8 cellular contexts compared by ENCODE assay signal in genomic region chr4:37682701-37683401, GRCh38. TPM values are rescaled to one million over a fixed set of nuclear protein-coding genes. Genes with fewer than 3 reads are reported as not detected.
A peak's percentile ranks its signal among the peaks of the same experiment; 100 is the strongest.
DNase-seq lines count a peak whose midpoint lies in the region; ATAC-seq, FAIRE-seq and TF ChIP-seq lines count a peak whose summit lies in the region.

No MANE protein-coding gene starts in this region.

- H4K20me1 ChIP-seq in MM.1S (ENCODE audit: insufficient read depth, low read length): no peaks in the 10 kb centered on the region

- POLR2A ChIA-PET in CD4-positive, alpha-beta memory T cell (lab: Charles Lee; ENCODE audit: partially characterized antibody): interaction anchor here (0.6 kb wide), 1 partner anchor 73 kb away, joined by 3 read pairs; no protein-coding TSS in a partner anchor

- peaks cover 46% of the 10 kb centered on the region for H3K4me1 ChIP-seq in CD4-positive, alpha-beta memory T cell (ENCODE audit: insufficient read depth, low read length)
- peaks cover 27% of the 10 kb centered on the region for H3K4me1 ChIP-seq in MM.1S (ENCODE audit: low read length)
- H3K4me1 ChIP-seq in kidney (ENCODE audit: control insufficient read depth in 1 of 2, insufficient read depth in 1 of 2, low read depth in 1 of 2, low read length in 2 of 2): peaks cover 3 to 12% of the 10 kb centered on the region in 2 donors
- H3K4me1 ChIP-seq in adrenal gland (replicated peaks in 1 of 2): peaks cover 0 to 27% of the 10 kb centered on the region in 2 donors

- ATAC-seq in GM21360 (IDR thresholded peaks at IDR 0.05; ENCODE audit: unreplicated experiment): peak; percentile 24

- H3K4me3 ChIP-seq in CD4-positive, alpha-beta memory T cell (ENCODE audit: low read length in 2 of 2): no peak overlapping the region
- peak overlapping the region; percentile 3 for H3K4me3 ChIP-seq in MM.1S (ENCODE audit: low read length)
- no peak overlapping the region for H3K4me3 ChIP-seq in epithelial cell of proximal tubule (ENCODE audit: low read depth, low read length)
- peak overlapping the region in 3 of 59 donors; percentile 1 to 21 (median 12) for H3K4me3 ChIP-seq in dorsolateral prefrontal cortex
- H3K4me3 ChIP-seq in kidney (ENCODE audit: low read length in 2 of 2): no peak overlapping the region
- H3K4me3 ChIP-seq in adrenal gland: no peak overlapping the region

- TF ChIP-seq CTCF in MM.1S (IDR thresholded peaks at IDR 0.05; ENCODE audit: low read length): peak; percentile 33
- peak; percentile 39 for TF ChIP-seq CTCF in epithelial cell of proximal tubule (conservative IDR thresholded peaks at IDR 0.05; ENCODE audit: low read depth, low read length)
- no peak for TF ChIP-seq CTCF in dorsolateral prefrontal cortex (IDR thresholded peaks at IDR 0.05 in 54 of 56, conservative IDR thresholded peaks at IDR 0.05 in 2 of 56; ENCODE audit: low read depth in 1 of 56, partially characterized antibody in 56 of 56)
- no peak for TF ChIP-seq CTCF in kidney (IDR thresholded peaks at IDR 0.05; ENCODE audit: borderline replicate concordance, extremely low read depth, insufficient read depth)
- TF ChIP-seq CTCF in adrenal gland (IDR thresholded peaks at IDR 0.05): no peak

- H3K9ac ChIP-seq in MM.1S (ENCODE audit: low read length): peak overlapping the region; percentile 25; the same call in 1 of the 2 replicates
- H3K9ac ChIP-seq in kidney (ENCODE audit: low read length in 2 of 2): no peak overlapping the region

- H3K4me1 Mint-ChIP-seq in CD4-positive, alpha-beta memory T cell: peaks cover 33 to 61% (median 45%) of the 10 kb centered on the region in 4 donors

- DNase-seq in CD4-positive, alpha-beta memory T cell: peak in 3 of 5 donors; percentile 22 to 29 (median 29)
- DNase-seq in MM.1S (peak; percentile 65), epithelial cell of proximal tubule (ENCODE audit: low read depth) (no peak), dorsolateral prefrontal cortex (no peak), kidney (no peak), adrenal gland (no peak), NCI-H2107 treated with DMSO at 0.1 percent for 48 hours (lab: John Stamatoyannopoulos, UW; ENCODE audit: unreplicated experiment) (no peak)

- no peak for FAIRE-seq in kidney (lab: Jason Lieb, UNC)

- H3K36me3 Mint-ChIP-seq in CD4-positive, alpha-beta memory T cell: peaks cover 9 to 19% of the 10 kb centered on the region in 2 donors

- no peaks in the 10 kb centered on the region for H3K9me3 ChIP-seq in CD4-positive, alpha-beta memory T cell (ENCODE audit: control insufficient read depth in 1 of 2, low read length in 2 of 2)
- H3K9me3 ChIP-seq in MM.1S (replicated peaks; ENCODE audit: insufficient read depth, low read length): no peaks in the 10 kb centered on the region
- H3K9me3 ChIP-seq in kidney (ENCODE audit: control insufficient read depth in 1 of 2, low read length in 2 of 2): no peaks in the 10 kb centered on the region
- no peaks in the 10 kb centered on the region for H3K9me3 ChIP-seq in adrenal gland (replicated peaks in 1 of 3)

- intact Hi-C loops in CD4-positive, alpha-beta memory T cell (cut with micrococcal nuclease): loop anchor here (10.0 kb wide), 1 partner anchor 1298 kb away; no protein-coding TSS in a partner anchor
- intact Hi-C loops in dorsolateral prefrontal cortex (cut with DNase I): loop anchor here in 1 of 2 donors (10.0 kb wide), 1 partner anchor 992 kb away; no protein-coding TSS in a partner anchor
- intact Hi-C loops in kidney (cut with DNase I): no loop called here
- intact Hi-C loops in adrenal gland (cut with DNase I): loop anchor here in 1 of 2 donors (10.0 kb wide), 1 partner anchor 68 kb away; no protein-coding TSS in a partner anchor

- peak overlapping the region; percentile 71 to 96 (median 90) for H3K27ac Mint-ChIP-seq in CD4-positive, alpha-beta memory T cell

- no peaks in the 10 kb centered on the region for H3K27me3 Mint-ChIP-seq in CD4-positive, alpha-beta memory T cell

- H3K4me3 Mint-ChIP-seq in CD4-positive, alpha-beta memory T cell: peak overlapping the region in 7 of 8 donors; percentile 1 to 83 (median 59)

- TF ChIP-seq POLR2A in adrenal gland (IDR thresholded peaks at IDR 0.05): no peak

- 61 to 66% (median 62%) methylated on average over 7 of the region's 7 CpGs for WGBS in adrenal gland, 4 donors

- peaks cover 74% of the 10 kb centered on the region for H3K79me2 ChIP-seq in MM.1S (ENCODE audit: low read length)

- peak overlapping the region; percentile 72 for H3K4me2 ChIP-seq in MM.1S (ENCODE audit: low read depth, low read length)

- CTCF ChIA-PET in CD4-positive, alpha-beta memory T cell (lab: Charles Lee; ENCODE audit: partially characterized antibody): interaction anchor here (2.0 kb wide), 1 partner anchor 80 kb away, joined by 6 read pairs; no protein-coding TSS in a partner anchor

- no peaks in the 10 kb centered on the region for H3K36me3 ChIP-seq in CD4-positive, alpha-beta memory T cell (ENCODE audit: insufficient read depth, low read length)
- H3K36me3 ChIP-seq in MM.1S (replicated peaks; ENCODE audit: insufficient read depth, low read length): no peaks in the 10 kb centered on the region
- no peaks in the 10 kb centered on the region for H3K36me3 ChIP-seq in kidney (ENCODE audit: control insufficient read depth in 1 of 2, insufficient read depth in 2 of 2, low read length in 2 of 2)
- no peaks in the 10 kb centered on the region for H3K36me3 ChIP-seq in adrenal gland (replicated peaks in 1 of 2)

- H3K9me2 ChIP-seq in MM.1S (replicated peaks; ENCODE audit: insufficient read depth, low read length): no peaks in the 10 kb centered on the region

- no peak overlapping the region for H2AFZ ChIP-seq in MM.1S (ENCODE audit: low read length)

- H3K27me3 ChIP-seq in CD4-positive, alpha-beta memory T cell (ENCODE audit: insufficient read depth, low read length): no peaks in the 10 kb centered on the region
- H3K27me3 ChIP-seq in MM.1S (replicated peaks; ENCODE audit: insufficient read depth, low read length): no peaks in the 10 kb centered on the region
- no peaks in the 10 kb centered on the region for H3K27me3 ChIP-seq in dorsolateral prefrontal cortex
- H3K27me3 ChIP-seq in adrenal gland: no peaks in the 10 kb centered on the region

- H3F3A ChIP-seq in MM.1S (ENCODE audit: insufficient read depth, low read length): peaks cover 22% of the 10 kb centered on the region

- H3K9me3 Mint-ChIP-seq in CD4-positive, alpha-beta memory T cell: no peaks in the 10 kb centered on the region

- no peak overlapping the region for H3K27ac ChIP-seq in CD4-positive, alpha-beta memory T cell (ENCODE audit: low read depth, low read length)
- H3K27ac ChIP-seq in MM.1S (ENCODE audit: low read length): peak overlapping the region; percentile 75
- peak overlapping the region in 1 of 59 donors; percentile 38 for H3K27ac ChIP-seq in dorsolateral prefrontal cortex
- no peak overlapping the region for H3K27ac ChIP-seq in kidney (ENCODE audit: low read depth in 2 of 2, low read length in 2 of 2)
- no peak overlapping the region for H3K27ac ChIP-seq in adrenal gland

RNA-seq across cellular contexts. Expression of gene RELL1, which starts 3.3 kb away (rescaled TPM):
- 10 to 100 TPM; 34.9 to 36.9 TPM for total RNA-seq in CD4-positive, alpha-beta memory T cell
- polyA plus RNA-seq in CD4-positive, alpha-beta memory T cell: 1 to 10 TPM; 3.9 to 8.8 TPM
- total RNA-seq in epithelial cell of proximal tubule: 45.8 and 69.7 TPM in 2 replicates
- total RNA-seq in dorsolateral prefrontal cortex: 10 to 100 TPM in 119 of 120 experiments, 1 to 10 TPM in 1; 9.3 to 58.1 (median 21.9) TPM
- 38.4 TPM for total RNA-seq in kidney
- polyA plus RNA-seq in kidney (ENCODE audit: insufficient read depth, low read depth, low replicate concordance): 1.4 TPM
- 10 to 100 TPM in 7 of 8 donors, 1 to 10 TPM in 1; 9.8 to 27.0 (median 19.9) TPM for total RNA-seq in adrenal gland
- polyA plus RNA-seq in adrenal gland: 1 to 10 TPM in 1 of 3 donors, under 1 TPM in 2; 0.44 to 1.3 (median 0.97) TPM

Comparison
In these comparisons a context has a peak if more than half of its experiments do, and no peak if none do; other contexts are left out.
1. DNase-seq: peak in CD4-positive, alpha-beta memory T cell (3 of 5) and MM.1S (single experiment); none in epithelial cell of proximal tubule (single experiment), dorsolateral prefrontal cortex (0 of 10), kidney (single experiment), adrenal gland (0 of 7) and NCI-H2107 treated with DMSO at 0.1 percent for 48 hours (single experiment).
2. CTCF ChIP-seq: peak in MM.1S (single experiment) and epithelial cell of proximal tubule (single experiment); none in dorsolateral prefrontal cortex (0 of 56), kidney (single experiment) and adrenal gland (0 of 6).